16 cellular contexts compared by ENCODE assay signal in genomic region chr7:37726022-37726421, GRCh38. TPM values are rescaled to one million over a fixed set of nuclear protein-coding genes. Genes with fewer than 3 reads are reported as not detected.
A peak's percentile ranks its signal among the peaks of the same experiment; 100 is the strongest.
DNase-seq lines count a peak whose midpoint lies in the region; ATAC-seq and TF ChIP-seq lines count a peak whose summit lies in the region.
"Had no signal": no experiment of that assay in that cellular context is flagged by ENCODE, and none has a peak within 500 bp of the region (broad histone marks: within the 10 kb centered on the region; RNA-seq: fewer than 3 reads in every experiment).

No MANE protein-coding gene starts in this region.

- H4K20me1 ChIP-seq in OCI-LY3 (ENCODE audit: insufficient read depth, low read length) = no peaks in the 10 kb centered on the region

- H2AFZ ChIP-seq in OCI-LY3 (ENCODE audit: low read depth, low read length) = 0 out of 2 replicates have a peak overlapping the region, but pooled peaks have one; percentile 46

- no peak overlapping the region for H3K4me2 ChIP-seq in OCI-LY3 (ENCODE audit: low read length)
- H3K4me2 ChIP-seq: A549 had no signal

- POLR2A ChIA-PET in activated CD4-positive, alpha-beta T cell treated with anti-CD3 and anti-CD28 coated beads for 36 hours (lab: Charles Lee) = no interaction called here

- H3K4me1 Mint-ChIP-seq in activated CD4-positive, alpha-beta T cell treated with anti-CD3 and anti-CD28 coated beads for 36 hours = peaks cover 5% of the 10 kb centered on the region
- H3K4me1 Mint-ChIP-seq in natural killer cell = peaks cover 64 to 69% of the 10 kb centered on the region in 2 donors

- ATAC-seq in activated CD4-positive, alpha-beta T cell treated with anti-CD3 and anti-CD28 coated beads for 36 hours = peak; percentile 49
- ATAC-seq in natural killer cell = no peak
- no peak for ATAC-seq in GM18861 (IDR thresholded peaks at IDR 0.05; ENCODE audit: unreplicated experiment)
- ATAC-seq: A549 had no signal

- CTCF ChIA-PET in activated CD4-positive, alpha-beta T cell treated with anti-CD3 and anti-CD28 coated beads for 36 hours (lab: Charles Lee) = no interaction called here

- no peaks in the 10 kb centered on the region for H3K36me3 ChIP-seq in OCI-LY3 (replicated peaks; ENCODE audit: low read depth, low read length)

- H3K4me3 ChIP-seq in GM12865 (ENCODE audit: low read depth, low read length) (no peak overlapping the region), OCI-LY3 (ENCODE audit: low read length) (no peak overlapping the region)
- H3K4me3 ChIP-seq: A549 had no signal

- DNase-seq in activated CD4-positive, alpha-beta T cell treated with anti-CD3 and anti-CD28 coated beads for 36 hours = no peak
- DNase-seq in activated CD4-positive, alpha-beta T cell treated with anti-CD3 and anti-CD28 coated beads, Interleukin-2, amount 50 U/mL, for 1 hour = no peak
- DNase-seq in GM12865 (ENCODE audit: low read depth) = peak; percentile 18
- DNase-seq in natural killer cell = no peak
- DNase-seq in GOT3 (lab: John Stamatoyannopoulos, UW) = no peak
- DNase-seq in GDM1 (lab: John Stamatoyannopoulos, UW) = no peak
- DNase-seq: AML-193; Caco-2; CD4-positive, alpha-beta T cell; H9; IMR-90 had no signal

- no peak overlapping the region for H3K4me3 Mint-ChIP-seq in activated CD4-positive, alpha-beta T cell treated with anti-CD3 and anti-CD28 coated beads for 36 hours
- H3K4me3 Mint-ChIP-seq in natural killer cell = peak overlapping the region; percentile 36
- H3K4me3 Mint-ChIP-seq: CD4-positive, alpha-beta T cell; H9 had no signal

- H3K9me3 ChIP-seq in OCI-LY3 (ENCODE audit: insufficient read depth, low read length) = no peaks in the 10 kb centered on the region
- H3K9me3 ChIP-seq: A549 had no signal

- H3K9ac ChIP-seq in OCI-LY3 (ENCODE audit: low read length) = no peak overlapping the region

- H3K27ac ChIP-seq in OCI-LY3 (ENCODE audit: low read length) = no peak overlapping the region
- H3K27ac ChIP-seq: 22Rv1, A549, C4-2B had no signal

- no peak overlapping the region for H3K27ac Mint-ChIP-seq in activated CD4-positive, alpha-beta T cell treated with anti-CD3 and anti-CD28 coated beads for 36 hours
- peak overlapping the region in 1 of 2 donors; percentile 32 for H3K27ac Mint-ChIP-seq in natural killer cell
- H3K27ac Mint-ChIP-seq: CD4-positive, alpha-beta T cell; H9 had no signal

- H3K27me3 ChIP-seq in OCI-LY3 (ENCODE audit: low read depth, low read length) = no peaks in the 10 kb centered on the region

- intact Hi-C loops in activated CD4-positive, alpha-beta T cell treated with anti-CD3 and anti-CD28 coated beads for 36 hours (cut with DNase I, micrococcal nuclease) = no loop called here
- intact Hi-C loops in natural killer cell (cut with micrococcal nuclease) = loop anchor here (10.0 kb wide), 1 partner anchor 51 kb away; no protein-coding TSS in a partner anchor

- TF ChIP-seq CTCF in GM12865 (IDR thresholded peaks at IDR 0.05; ENCODE audit: insufficient read depth, low read depth, low read length, missing control alignments) (no peak), OCI-LY3 (IDR thresholded peaks at IDR 0.05; ENCODE audit: low read depth, low read length) (no peak), natural killer cell (IDR thresholded peaks at IDR 0.05) (no peak)

- no peaks in the 10 kb centered on the region for H3K27me3 Mint-ChIP-seq in activated CD4-positive, alpha-beta T cell treated with anti-CD3 and anti-CD28 coated beads for 36 hours
- no peaks in the 10 kb centered on the region for H3K27me3 Mint-ChIP-seq in natural killer cell (ENCODE audit: low read depth in 2 of 2)
- H3K27me3 Mint-ChIP-seq: CD4-positive, alpha-beta T cell had no signal

- H3K4me1 ChIP-seq in OCI-LY3 (ENCODE audit: low read length) = peaks cover 12% of the 10 kb centered on the region
- H3K4me1 ChIP-seq: Caco-2 had no signal

- H3K36me3 Mint-ChIP-seq in activated CD4-positive, alpha-beta T cell treated with anti-CD3 and anti-CD28 coated beads for 36 hours (ENCODE audit: low read depth) = no peaks in the 10 kb centered on the region
- H3K36me3 Mint-ChIP-seq in natural killer cell = peaks cover 7% of the 10 kb centered on the region

- H3K9me3 Mint-ChIP-seq in activated CD4-positive, alpha-beta T cell treated with anti-CD3 and anti-CD28 coated beads for 36 hours (ENCODE audit: low read depth) = no peaks in the 10 kb centered on the region
- H3K9me3 Mint-ChIP-seq in natural killer cell = no peaks in the 10 kb centered on the region
- H3K9me3 Mint-ChIP-seq: CD4-positive, alpha-beta T cell; H9 had no signal

- H3K79me2 ChIP-seq in OCI-LY3 (ENCODE audit: low read length) = no peaks in the 10 kb centered on the region

RNA-seq across cellular contexts. Expression of gene GPR141, which starts 42.5 kb away (rescaled TPM):
- total RNA-seq in activated CD4-positive, alpha-beta T cell treated with anti-CD3 and anti-CD28 coated beads for 36 hours = not detected
- total RNA-seq in natural killer cell = 10 to 100 TPM; 30.2 to 68.1 (median 55.2) TPM
- total RNA-seq: Caco-2; CD4-positive, alpha-beta T cell; IMR-90 had no signal

Comparison
In these comparisons a context has a peak if more than half of its experiments do, and no peak if none do; other contexts are left out.
1. RNA of gene GPR141, which starts 42.5 kb away (total RNA-seq): 30.2 to 68.1 TPM in natural killer cell; not detected in activated CD4-positive, alpha-beta T cell treated with anti-CD3 and anti-CD28 coated beads for 36 hours; every median in the first group is over 10 times any median in the second.